20 cellular contexts compared by ENCODE assay signal in the genomic region with DNA sequence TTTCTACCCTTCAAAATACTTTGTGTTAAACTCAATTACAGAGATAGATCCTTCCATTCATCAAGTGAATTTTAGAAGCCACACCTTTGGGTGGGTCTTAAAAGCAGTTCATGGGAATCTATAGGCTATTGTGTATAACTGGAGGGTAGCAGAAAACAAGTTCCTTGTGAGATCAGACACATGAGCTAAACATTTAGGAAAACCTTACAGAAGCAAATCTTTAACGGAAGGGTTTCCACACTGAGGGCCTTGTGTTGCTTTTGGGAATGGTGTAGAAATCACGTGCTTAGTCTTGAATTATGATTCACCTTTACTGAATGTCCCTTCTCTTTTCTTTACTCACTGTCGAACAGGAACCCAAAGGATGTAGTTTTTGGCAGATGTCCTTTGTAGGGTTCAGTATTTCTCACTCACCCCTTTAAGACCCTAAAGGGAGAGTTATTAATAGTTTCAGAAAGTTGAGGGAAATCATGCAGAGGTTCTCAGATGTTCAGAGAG.
DNase-seq lines count a peak whose midpoint lies in the region; FAIRE-seq and TF ChIP-seq lines count a peak whose summit lies in the region.
"Had no signal": no experiment of that assay in that cellular context is flagged by ENCODE, and none has a peak within 500 bp of the region (broad histone marks: within the 10 kb centered on the region; RNA-seq: fewer than 3 reads in every experiment).

No MANE protein-coding gene starts in this region.

- H3K4me2 ChIP-seq in hepatocyte: no peak overlapping the region
- H3K4me2 ChIP-seq: BLaER1 had no signal

- H3K4me1 ChIP-seq in hepatocyte (ENCODE audit: insufficient read depth): peaks cover 23% of the 10 kb centered on the region
- H3K4me1 ChIP-seq: HAP-1 had no signal

- H3K9me2 ChIP-seq in hepatocyte (replicated peaks; ENCODE audit: insufficient read depth): no peaks in the 10 kb centered on the region

- no peaks in the 10 kb centered on the region for H3K79me2 ChIP-seq in hepatocyte

- H3K4me3 Mint-ChIP-seq in type B pancreatic cell: peak overlapping the region; percentile 24
- H3K4me3 Mint-ChIP-seq: CD14-positive monocyte; CD4-positive, alpha-beta memory T cell; IgD-negative memory B cell had no signal

- H3K27ac Mint-ChIP-seq in type B pancreatic cell: peak overlapping the region; percentile 75
- H3K27ac Mint-ChIP-seq: CD14-positive monocyte; CD4-positive, alpha-beta memory T cell; IgD-negative memory B cell had no signal

- H3K4me3 ChIP-seq in coronary artery (no peak overlapping the region), hepatocyte (no peak overlapping the region)
- H3K4me3 ChIP-seq: BLaER1, GM23248, HAP-1 had no signal

- DNase-seq in SK-MEL-5 (ENCODE audit: low read depth, low spot score) (peak; percentile 96), coronary artery (ENCODE audit: low spot score) (no peak), foreskin melanocyte (peak; percentile 29), type B pancreatic cell (ENCODE audit: extremely low spot score, unreplicated experiment) (no peak), NCI-H187 treated with DMSO at 0.1 percent for 48 hours (lab: John Stamatoyannopoulos, UW) (no peak), T-helper 1 cell (no peak), hepatocyte (ENCODE audit: low spot score) (no peak), D721Med (ENCODE audit: insufficient read length, low spot score) (no peak)
- DNase-seq: Calu3; CD4-positive, alpha-beta memory T cell; GM23248 had no signal

- in situ Hi-C loops in SK-MEL-5 (cut with HindIII; ENCODE audit: low pct_unique_long_range_greater_than_20kb, low sequenced_read_pairs): no loop called here

- no peaks in the 10 kb centered on the region for H3K9me3 ChIP-seq in hepatocyte (ENCODE audit: low read depth)
- H3K9me3 ChIP-seq: BLaER1, HAP-1 had no signal

- H3K27ac ChIP-seq in coronary artery (peak overlapping the region; percentile 5 to 6), hepatocyte (no peak overlapping the region)
- H3K27ac ChIP-seq: BLaER1, GM23248 had no signal

- peaks cover 31% of the 10 kb centered on the region for H3K4me1 Mint-ChIP-seq in type B pancreatic cell (ENCODE audit: unreplicated experiment)
- H3K4me1 Mint-ChIP-seq: CD14-positive monocyte; CD4-positive, alpha-beta memory T cell; IgD-negative memory B cell had no signal

- no peak overlapping the region for H2AFZ ChIP-seq in hepatocyte
- H2AFZ ChIP-seq: GM23248 had no signal

- H3K36me3 ChIP-seq in hepatocyte (replicated peaks; ENCODE audit: insufficient read depth, low read depth): no peaks in the 10 kb centered on the region
- H3K36me3 ChIP-seq: BLaER1, HAP-1 had no signal

- TF ChIP-seq CTCF in coronary artery (IDR thresholded peaks at IDR 0.05): no peak
- no peak for TF ChIP-seq CTCF in type B pancreatic cell (conservative IDR thresholded peaks at IDR 0.05)
- TF ChIP-seq CTCF in hepatocyte (IDR thresholded peaks at IDR 0.05; ENCODE audit: poor library complexity): no peak
- TF ChIP-seq CTCF in D721Med (IDR thresholded peaks at IDR 0.05; ENCODE audit: insufficient read depth, missing control alignments): no peak

- WGBS in hepatocyte (ENCODE audit: low lambda C conversion rate, missing lambda C conversion rate): 94% methylated on average over 3 of the region's 3 CpGs

- H3K36me3 Mint-ChIP-seq in type B pancreatic cell: no peaks in the 10 kb centered on the region
- H3K36me3 Mint-ChIP-seq: CD14-positive monocyte; CD4-positive, alpha-beta memory T cell; IgD-negative memory B cell had no signal

- FAIRE-seq in D721Med (lab: Jason Lieb, UNC): no peak
- FAIRE-seq: A204.1, G401.6, GM12891, GM19239, HepG2 had no signal

- H3K27me3 ChIP-seq in hepatocyte: no peaks in the 10 kb centered on the region
- H3K27me3 ChIP-seq: BLaER1 had no signal

- no peaks in the 10 kb centered on the region for H4K20me1 ChIP-seq in hepatocyte (ENCODE audit: insufficient read depth, poor library complexity, severe bottlenecking)
- H4K20me1 ChIP-seq: BLaER1 had no signal

- no peaks in the 10 kb centered on the region for H3K27me3 Mint-ChIP-seq in type B pancreatic cell

- H3K9me3 Mint-ChIP-seq in type B pancreatic cell: no peaks in the 10 kb centered on the region
- H3K9me3 Mint-ChIP-seq: IgD-negative memory B cell had no signal

Comparison
In these comparisons a context has a peak if more than half of its experiments do, and no peak if none do; other contexts are left out.
1. DNase-seq: peak in SK-MEL-5 (single experiment) and foreskin melanocyte (single experiment); none in coronary artery (single experiment), type B pancreatic cell (single experiment), NCI-H187 treated with DMSO at 0.1 percent for 48 hours (single experiment), T-helper 1 cell (0 of 5), hepatocyte (single experiment) and D721Med (single experiment).